Comparison of ENCODE assay signal across 18 cellular contexts in genomic region chr2:120094795-120095194, GRCh38.
"Had no signal": no experiment of that assay in that cellular context is flagged by ENCODE, and none has a peak within 500 bp of the region (broad histone marks: within the 10 kb centered on the region; RNA-seq: fewer than 3 reads in every experiment).

No MANE protein-coding gene starts in this region.

- DNase-seq: effector memory CD8-positive, alpha-beta T cell; esophagus squamous epithelium; foreskin keratinocyte; immature natural killer cell; kidney; left colon; left ventricle myocardium superior; naive thymus-derived CD4-positive, alpha-beta T cell; nephron progenitor cell; psoas muscle; stimulated activated CD4-positive, alpha-beta T cell treated with anti-CD3 and anti-CD28 coated beads, Interleukin-2, amount 100 ng/mL, for 24 hours; stimulated activated naive CD4-positive, alpha-beta T cell; stomach; substantia nigra; transverse colon had no signal

- ATAC-seq: effector memory CD8-positive, alpha-beta T cell; foreskin keratinocyte; left colon; left ventricle myocardium superior; naive thymus-derived CD4-positive, alpha-beta T cell; psoas muscle; sciatic nerve had no signal

- H3K4me3 ChIP-seq: esophagus squamous epithelium, psoas muscle, skin epidermis, stomach, thoracic aorta, transverse colon had no signal
